ENCODE assay signal across 10 cellular contexts in the genomic region with DNA sequence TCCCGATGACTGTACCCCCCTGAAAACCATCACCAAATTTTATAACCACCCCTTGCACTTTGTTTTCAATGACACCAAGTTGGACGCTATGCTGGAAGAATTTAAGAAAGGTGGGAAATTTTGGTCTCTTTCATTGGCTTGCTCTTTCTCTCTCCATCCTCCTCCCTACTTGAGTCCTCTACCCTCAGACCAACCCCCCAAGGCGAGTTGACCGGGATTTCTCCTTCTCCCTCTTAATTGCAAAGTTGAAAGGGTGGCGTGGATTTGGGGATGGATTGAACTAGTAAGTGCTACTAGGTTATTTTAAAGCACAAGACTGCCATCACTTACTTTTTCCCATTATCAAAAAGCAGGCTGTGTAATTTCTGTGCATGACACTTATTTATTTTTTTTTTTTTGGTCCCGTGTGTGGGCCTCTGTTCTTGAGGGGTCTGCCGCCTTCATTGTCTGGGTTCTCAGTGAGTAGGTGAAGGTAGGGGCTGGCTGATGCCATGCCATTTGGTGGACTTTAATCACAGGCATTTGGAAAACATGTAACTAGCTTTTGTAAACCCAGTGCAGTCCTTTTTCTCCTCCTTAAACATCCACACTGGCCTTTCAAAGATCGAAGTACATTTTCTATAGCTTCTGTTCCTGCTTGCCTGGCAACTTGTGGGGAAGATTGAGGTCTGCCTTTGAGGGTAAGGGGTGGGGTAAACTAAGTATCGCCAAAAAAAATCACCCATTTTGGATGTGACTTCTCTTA.
DNase-seq lines count a peak whose midpoint lies in the region; TF ChIP-seq lines count a peak whose summit lies in the region.
"Had no signal": no experiment of that assay in that cellular context is flagged by ENCODE, and none has a peak within 500 bp of the region (broad histone marks: within the 10 kb centered on the region; RNA-seq: fewer than 3 reads in every experiment).

No MANE protein-coding gene starts in this region.

- no peak for TF ChIP-seq CTCF in AG04449 (IDR thresholded peaks at IDR 0.05; ENCODE audit: insufficient read depth, low read length, missing control alignments)

- no peaks in the 10 kb centered on the region for H3K9me3 ChIP-seq in HUES48 (ENCODE audit: control insufficient read depth, insufficient read depth, low read length)
- H3K9me3 ChIP-seq in muscle layer of colon (ENCODE audit: low read length) = no peaks in the 10 kb centered on the region
- H3K9me3 ChIP-seq: body of pancreas had no signal

- no peaks in the 10 kb centered on the region for H3K36me3 ChIP-seq in HUES48 (ENCODE audit: control insufficient read depth, insufficient read depth, low read length)
- H3K36me3 ChIP-seq in muscle layer of colon (ENCODE audit: insufficient read depth, low read length) = no peaks in the 10 kb centered on the region

- H3K9ac ChIP-seq in HUES48 (ENCODE audit: low read depth, low read length) = no peak overlapping the region
- no peak overlapping the region for H3K9ac ChIP-seq in muscle layer of colon (ENCODE audit: low read length)

- no peak overlapping the region for H3K27ac ChIP-seq in HUES48 (ENCODE audit: low read depth, low read length)
- H3K27ac ChIP-seq in muscle layer of colon (ENCODE audit: low read depth, low read length) = no peak overlapping the region
- H3K27ac ChIP-seq: body of pancreas had no signal

- CTCF ChIA-PET in AG04449 (lab: Yijun Ruan, JAX) = interaction anchor here (0.7 to 12.3 kb wide), 8 partner anchors 18 to 417 kb away, joined by 3 to 475 read pairs (median 4); no protein-coding TSS in a partner anchor

- POLR2A ChIA-PET in AG04449 (lab: Yijun Ruan, JAX) = interaction anchor here (0.6 kb wide), 2 partner anchors 267 to 385 kb away, joined by 3 read pairs; no protein-coding TSS in a partner anchor

- H3K27me3 ChIP-seq in HUES48 (ENCODE audit: control insufficient read depth, insufficient read depth, low read length) (peaks cover 20% of the 10 kb centered on the region), muscle layer of colon (ENCODE audit: control insufficient read depth in 1 of 2, insufficient read depth in 2 of 2, low read length in 2 of 2) (no peaks in the 10 kb centered on the region)
- H3K27me3 ChIP-seq: body of pancreas had no signal

- peaks cover 31% of the 10 kb centered on the region for H3K4me1 ChIP-seq in HUES48 (ENCODE audit: control insufficient read depth, insufficient read depth, low read length)
- peaks cover 37% of the 10 kb centered on the region for H3K4me1 ChIP-seq in muscle layer of colon (ENCODE audit: insufficient read depth, low read length)

- DNase-seq in AG04449 (ENCODE audit: low read depth, low spot score) = no peak
- peak; percentile 40 for DNase-seq in cerebellar cortex (ENCODE audit: low spot score)
- no peak for DNase-seq in DMS114 treated with DMSO at 0.1 percent for 48 hours (lab: John Stamatoyannopoulos, UW; ENCODE audit: unreplicated experiment)
- no peak for DNase-seq in RKO (ENCODE audit: low spot score)
- no peak for DNase-seq in NCI-H187 treated with DMSO at 0.1 percent for 48 hours (lab: John Stamatoyannopoulos, UW)
- no peak for DNase-seq in DMS53 (lab: John Stamatoyannopoulos, UW)
- DNase-seq: NCI-H2081 treated with DMSO at 0.1 percent for 48 hours had no signal

- H3K4me3 ChIP-seq in AG04449 (ENCODE audit: low read depth, low read length) = peak overlapping the region; percentile 99
- peak overlapping the region; percentile 81 for H3K4me3 ChIP-seq in HUES48 (ENCODE audit: low read depth, low read length)
- peak overlapping the region; percentile 79 to 94 for H3K4me3 ChIP-seq in muscle layer of colon (ENCODE audit: low read depth in 1 of 2, low read length in 2 of 2)
